In genomic region chr3:4986611-4987373, GRCh38 we compare ENCODE assay signal across 1 cellular context.
A peak's percentile ranks its signal among the peaks of the same experiment; 100 is the strongest.
TF ChIP-seq lines count a peak whose summit lies in the region.

No MANE protein-coding gene starts in this region.

TF ChIP-seq in HepG2, 621 proteins besides CTCF, POLR2A, EP300 and RAD21 (continued from another document and continues in another):
- TF ChIP-seq MYNN (CRISPR knock-in tag; IDR thresholded peaks at IDR 0.05; ENCODE audit: low read depth) (no peak), RFXANK (CRISPR knock-in tag; IDR thresholded peaks at IDR 0.05) (no peak; the same call in 1 of the 2 replicates), IKZF4 (CRISPR knock-in tag; IDR thresholded peaks at IDR 0.05; ENCODE audit: borderline replicate concordance, low read depth, not compliant biosample characterization) (peak; percentile 95), RNF219 (CRISPR knock-in tag; IDR thresholded peaks at IDR 0.05) (no peak), KDM3A (CRISPR knock-in tag; IDR thresholded peaks at IDR 0.05; ENCODE audit: low read depth) (peak; percentile 99), PREB (CRISPR knock-in tag; IDR thresholded peaks at IDR 0.05) (no peak), ZNF549 (CRISPR knock-in tag; IDR thresholded peaks at IDR 0.05) (no peak), SRY (CRISPR knock-in tag; IDR thresholded peaks at IDR 0.05) (peak; percentile 96), ATF2 (CRISPR knock-in tag; IDR thresholded peaks at IDR 0.05) (peak; percentile 93), ZKSCAN8 (CRISPR knock-in tag; IDR thresholded peaks at IDR 0.05; ENCODE audit: borderline replicate concordance) (peak; percentile 94), DRAP1 (CRISPR knock-in tag; IDR thresholded peaks at IDR 0.05) (peak; percentile 83), CBFB (CRISPR knock-in tag; IDR thresholded peaks at IDR 0.05) (peak; percentile 97), ZNF766 (CRISPR knock-in tag; IDR thresholded peaks at IDR 0.05; ENCODE audit: borderline replicate concordance) (peak; percentile 92; the same call in 1 of the 2 replicates), SMARCE1 (IDR thresholded peaks at IDR 0.05; ENCODE audit: borderline replicate concordance) (no peak), RNF2 (conservative IDR thresholded peaks at IDR 0.05; ENCODE audit: low read depth) (peak; percentile 74), LRRFIP1 (CRISPR knock-in tag; conservative IDR thresholded peaks at IDR 0.05) (no peak), AGO1 (IDR thresholded peaks at IDR 0.05; ENCODE audit: low read depth, low read length, poor library complexity, severe bottlenecking) (peak; percentile 98), ZNF607 (CRISPR knock-in tag; IDR thresholded peaks at IDR 0.05; ENCODE audit: borderline replicate concordance) (peak; percentile 99), HBP1 (CRISPR knock-in tag; IDR thresholded peaks at IDR 0.05; ENCODE audit: low read depth) (peak; percentile 74; the same call in 1 of the 2 replicates), ARID2 (CRISPR knock-in tag; IDR thresholded peaks at IDR 0.05; ENCODE audit: borderline replicate concordance) (no peak), HOXA5 (CRISPR knock-in tag; IDR thresholded peaks at IDR 0.05) (peak; percentile 89), SKI (IDR thresholded peaks at IDR 0.05; ENCODE audit: partially characterized antibody) (peak; percentile 100), ZNF138 (CRISPR knock-in tag; IDR thresholded peaks at IDR 0.05; ENCODE audit: low read depth) (peak; percentile 44; the same call in 1 of the 2 replicates), POLR2AphosphoS5 (IDR thresholded peaks at IDR 0.05; ENCODE audit: low read depth, low read length) (peak; percentile 36; the same call in 1 of the 2 replicates), HOXA7 (CRISPR knock-in tag; IDR thresholded peaks at IDR 0.05) (no peak), GPN1 (CRISPR knock-in tag; IDR thresholded peaks at IDR 0.05; ENCODE audit: borderline replicate concordance) (no peak), ZNF234 (CRISPR knock-in tag; conservative IDR thresholded peaks at IDR 0.05) (peak; percentile 91; the same call in 1 of the 2 replicates), ZFP37 (CRISPR knock-in tag; IDR thresholded peaks at IDR 0.05; ENCODE audit: borderline replicate concordance) (0 out of 2 replicates have a peak, but pooled peaks have one; percentile 58), ZNF557 (CRISPR knock-in tag; IDR thresholded peaks at IDR 0.05) (no peak; the same call in 1 of the 2 replicates), MAZ (IDR thresholded peaks at IDR 0.05; ENCODE audit: borderline replicate concordance, low read depth, low read length) (peak; percentile 79; the same call in 1 of the 2 replicates), MAZ (CRISPR knock-in tag; IDR thresholded peaks at IDR 0.05; ENCODE audit: low read depth) (peak; percentile 98), ATAD3A (CRISPR knock-in tag; IDR thresholded peaks at IDR 0.05) (no peak), TEAD3 (CRISPR knock-in tag; optimal IDR thresholded peaks at IDR 0.05; ENCODE audit: borderline replicate concordance) (peak; percentile 93), MED1 (CRISPR knock-in tag; IDR thresholded peaks at IDR 0.05) (peak; percentile 100), BATF2 (CRISPR knock-in tag; IDR thresholded peaks at IDR 0.05) (no peak), RAD51 (IDR thresholded peaks at IDR 0.05; ENCODE audit: borderline replicate concordance) (no peak), TERF1 (CRISPR knock-in tag; IDR thresholded peaks at IDR 0.05) (no peak), DNMT1 (CRISPR knock-in tag; IDR thresholded peaks at IDR 0.05) (0 out of 2 replicates have a peak, but pooled peaks have one; percentile 82), ZNF891 (CRISPR knock-in tag; IDR thresholded peaks at IDR 0.05) (peak; percentile 97), ZNF564 (CRISPR knock-in tag; IDR thresholded peaks at IDR 0.05) (peak; percentile 100), ZNF543 (CRISPR knock-in tag; IDR thresholded peaks at IDR 0.05) (peak; percentile 63; the same call in 1 of the 2 replicates), HOMEZ (CRISPR knock-in tag; IDR thresholded peaks at IDR 0.05; ENCODE audit: low read depth) (peak; percentile 88), ETV5 (CRISPR knock-in tag; IDR thresholded peaks at IDR 0.05; ENCODE audit: borderline replicate concordance) (peak; percentile 99), MAX (IDR thresholded peaks at IDR 0.05) (no peak), NFAT5 (CRISPR knock-in tag; IDR thresholded peaks at IDR 0.05) (peak; percentile 33; the same call in 1 of the 2 replicates), RBM39 (IDR thresholded peaks at IDR 0.05; ENCODE audit: low read depth, low read length, poor library complexity, severe bottlenecking) (peak; percentile 73)
